Comparison of ENCODE assay signal across 13 cellular contexts in genomic region chr6:52697903-52698302, GRCh38. TPM values are rescaled to one million over a fixed set of nuclear protein-coding genes. Genes with fewer than 3 reads are reported as not detected.
DNase-seq lines count a peak whose midpoint lies in the region; ATAC-seq, FAIRE-seq and TF ChIP-seq lines count a peak whose summit lies in the region.
"Had no signal": no experiment of that assay in that cellular context is flagged by ENCODE, and none has a peak within 500 bp of the region (broad histone marks: within the 10 kb centered on the region; RNA-seq: fewer than 3 reads in every experiment).

No MANE protein-coding gene starts in this region.

- no peak overlapping the region for H3K4me3 ChIP-seq in kidney epithelial cell (ENCODE audit: low read depth, low read length)
- H3K4me3 ChIP-seq: smooth muscle cell had no signal

- DNase-seq in D721Med (ENCODE audit: insufficient read length, low spot score) (no peak), HT1080 (ENCODE audit: low read depth) (peak; percentile 20), WTC11 (ENCODE audit: low spot score) (no peak), kidney epithelial cell (ENCODE audit: low read depth) (no peak), NOMO-1 treated with dmso at 0.1 percent for 144 hours (lab: John Stamatoyannopoulos, UW; ENCODE audit: unreplicated experiment) (no peak), COLO668 (lab: John Stamatoyannopoulos, UW; ENCODE audit: unreplicated experiment) (no peak)
- DNase-seq: activated T-cell treated with anti-CD3 and anti-CD28 coated beads, Interleukin-2, amount 50 U/mL, for 1 hour; CD8-positive, alpha-beta T cell; left ventricle myocardium superior; NCI-H446 had no signal

- peaks cover 3% of the 10 kb centered on the region; the same call in 1 of the 2 replicates for H3K9me3 Mint-ChIP-seq in WTC11
- H3K9me3 Mint-ChIP-seq: CD8-positive, alpha-beta T cell had no signal

- H3K36me3 Mint-ChIP-seq in WTC11, result no peaks in the 10 kb centered on the region
- H3K36me3 Mint-ChIP-seq: CD8-positive, alpha-beta T cell had no signal

- no peaks in the 10 kb centered on the region for H3K36me3 ChIP-seq in kidney epithelial cell (ENCODE audit: control insufficient read depth, insufficient read depth, low read length)

- peak; percentile 56 for ATAC-seq in WTC11
- ATAC-seq in GM21825 (IDR thresholded peaks at IDR 0.05; ENCODE audit: unreplicated experiment), result no peak
- ATAC-seq: activated CD4-positive, CD25-positive, alpha-beta regulatory T cell treated with anti-CD3 and anti-CD28 coated beads, Interleukin-2, amount 50 U/mL, for 24 hours; CD8-positive, alpha-beta T cell; left ventricle myocardium superior had no signal

- no peak overlapping the region for H3K4me3 Mint-ChIP-seq in WTC11
- H3K4me3 Mint-ChIP-seq: CD8-positive, alpha-beta T cell had no signal

- peaks cover 6% of the 10 kb centered on the region for H3K4me1 Mint-ChIP-seq in WTC11

- H3K27ac Mint-ChIP-seq in WTC11, result 0 out of 2 replicates have a peak overlapping the region, but pooled peaks have one; percentile 12
- H3K27ac Mint-ChIP-seq: CD8-positive, alpha-beta T cell had no signal

- CTCF ChIA-PET in WTC11 (lab: Charles Lee), result interaction anchor here (0.6 to 2.0 kb wide), 2 partner anchors 46 to 290 kb away, joined by 3 to 8 read pairs; no protein-coding TSS in a partner anchor

- no peaks in the 10 kb centered on the region for H3K27me3 Mint-ChIP-seq in WTC11 (ENCODE audit: low read depth)

- POLR2A ChIA-PET in WTC11 (lab: Charles Lee), result no interaction called here

- no peak for FAIRE-seq in D721Med (lab: Jason Lieb, UNC)

- no peaks in the 10 kb centered on the region for H3K27me3 ChIP-seq in kidney epithelial cell (ENCODE audit: control insufficient read depth, insufficient read depth, low read length)

- peak; percentile 9 for TF ChIP-seq CTCF in D721Med (IDR thresholded peaks at IDR 0.05; ENCODE audit: insufficient read depth, missing control alignments)
- TF ChIP-seq CTCF in WTC11 (IDR thresholded peaks at IDR 0.05), result no peak
- peak; percentile 23 for TF ChIP-seq CTCF in kidney epithelial cell (IDR thresholded peaks at IDR 0.05; ENCODE audit: insufficient read depth, low read length, poor library complexity, severe bottlenecking)

TF ChIP-seq in WTC11, 78 proteins besides CTCF, POLR2A, EP300 and RAD21:
- TF ChIP-seq GABPB1 (CRISPR knock-in tag; IDR thresholded peaks at IDR 0.05) (no peak), ZSCAN18 (CRISPR knock-in tag; IDR thresholded peaks at IDR 0.05) (no peak), ZNF219 (CRISPR knock-in tag; IDR thresholded peaks at IDR 0.05; ENCODE audit: borderline replicate concordance) (no peak), ZNF671 (CRISPR knock-in tag; IDR thresholded peaks at IDR 0.05) (no peak), USF1 (CRISPR knock-in tag; IDR thresholded peaks at IDR 0.05) (no peak), ZBTB43 (CRISPR knock-in tag; IDR thresholded peaks at IDR 0.05) (no peak), JUN (CRISPR knock-in tag; IDR thresholded peaks at IDR 0.05) (no peak), USF2 (CRISPR knock-in tag; IDR thresholded peaks at IDR 0.05) (no peak), ZNF281 (CRISPR knock-in tag; IDR thresholded peaks at IDR 0.05) (no peak), EMX1 (CRISPR knock-in tag; IDR thresholded peaks at IDR 0.05) (no peak), NR2C2 (CRISPR knock-in tag; IDR thresholded peaks at IDR 0.05) (no peak), FOXJ3 (CRISPR knock-in tag; IDR thresholded peaks at IDR 0.05; ENCODE audit: borderline replicate concordance) (no peak), E2F1 (CRISPR knock-in tag; IDR thresholded peaks at IDR 0.05) (no peak), CDX4 (CRISPR knock-in tag; IDR thresholded peaks at IDR 0.05; ENCODE audit: borderline replicate concordance) (no peak), PREB (CRISPR knock-in tag; IDR thresholded peaks at IDR 0.05; ENCODE audit: borderline replicate concordance) (no peak), ZNF232 (CRISPR knock-in tag; IDR thresholded peaks at IDR 0.05) (no peak)

RNA-seq across cellular contexts. Expression of gene TMEM14A, which starts 27.0 kb away (rescaled TPM):
- total RNA-seq in HT1080 (2014; rRNA removed; shearing (Covaris generic)), result 48.9 and 50.5 TPM in 2 replicates
- 52.0 and 62.4 TPM in 2 replicates for polyA plus RNA-seq in HT1080 (2015; cell fraction: cytosol; rRNA removed)
- 21.6 and 28.8 TPM in 2 replicates for polyA plus RNA-seq in HT1080 (2015; cell fraction: nucleus; rRNA removed)
- 8.7 to 13.6 TPM (median 13.2 TPM) in 3 replicates for total RNA-seq in WTC11 (2021)
- 24.7 and 35.3 TPM in 2 replicates for total RNA-seq in kidney epithelial cell
